23 cellular contexts compared by ENCODE assay signal in genomic region chr2:241070361-241070760, GRCh38.
"Had no signal": no experiment of that assay in that cellular context is flagged by ENCODE, and none has a peak within 500 bp of the region (broad histone marks: within the 10 kb centered on the region; RNA-seq: fewer than 3 reads in every experiment).

No MANE protein-coding gene starts in this region.

- H3K27ac ChIP-seq: colonic mucosa, gastrocnemius medialis, hepatocyte, right atrium auricular region, suprapubic skin, tibial artery had no signal

- H3K4me1 ChIP-seq: colonic mucosa, gastrocnemius medialis, right atrium auricular region, suprapubic skin, tibial artery had no signal

- H2AFZ ChIP-seq: hepatocyte had no signal

- DNase-seq: activated CD4-positive, alpha-beta T cell treated with anti-CD3 and anti-CD28 coated beads for 36 hours; activated CD4-positive, CD25-positive, alpha-beta regulatory T cell; activated CD8-positive, alpha-beta memory T cell treated with anti-CD3 and anti-CD28 coated beads, Interleukin-2, amount 50 U/mL, for 48 hours; activated gamma-delta T cell treated with Interleukin-2 at 50 U/mL for 16 hours; activated T-cell treated with anti-CD3 and anti-CD28 coated beads, Interleukin-2, amount 50 U/mL, for 24 hours; cerebellar nuclear complex; colonic mucosa; effector memory CD4-positive, alpha-beta T cell; erythroblast; glutamatergic neuron; naive B cell; nephron progenitor cell; nucleus accumbens; stimulated activated CD4-positive, alpha-beta T cell treated with anti-CD3 and anti-CD28 coated beads, Interleukin-15, amount 100 ng/mL, for 24 hours; stimulated activated naive CD4-positive, alpha-beta T cell; tibial artery had no signal

- H3K4me2 ChIP-seq: hepatocyte had no signal

- H3K36me3 ChIP-seq: colonic mucosa had no signal

- FAIRE-seq: bronchial epithelial cell had no signal

- H3K9me3 ChIP-seq: colonic mucosa, gastrocnemius medialis, right atrium auricular region, suprapubic skin, tibial artery had no signal

- ATAC-seq: activated CD4-positive, alpha-beta T cell treated with anti-CD3 and anti-CD28 coated beads for 36 hours; activated T-helper 17 cell treated with anti-CD3 and anti-CD28 coated beads, Interleukin-2, amount 50 U/mL, for 72 hours; gastrocnemius medialis; left lobe of liver had no signal

- H3K4me3 ChIP-seq: colonic mucosa, gastrocnemius medialis, hepatocyte, right atrium auricular region, suprapubic skin, tibial artery had no signal

- H3K79me2 ChIP-seq: hepatocyte had no signal

- H3K27me3 ChIP-seq: colonic mucosa, gastrocnemius medialis, hepatocyte, right atrium auricular region, suprapubic skin, tibial artery had no signal
